ENCODE assay signal across 1 cellular context in genomic region chr1:211382182-211382713, GRCh38.
TF ChIP-seq lines count a peak whose summit lies in the region.

No MANE protein-coding gene starts in this region.

TF ChIP-seq in K562, 482 proteins besides CTCF, POLR2A, EP300 and RAD21 (continued from another document):
- TF ChIP-seq MGA (IDR thresholded peaks at IDR 0.05), result peak; percentile 95
- no peak for TF ChIP-seq SAFB (IDR thresholded peaks at IDR 0.05; ENCODE audit: borderline replicate concordance, low read depth, low read length)
- TF ChIP-seq ZNF668 (CRISPR knock-in tag; IDR thresholded peaks at IDR 0.05), result 0 out of 2 replicates have a peak, but pooled peaks have one; percentile 10
- TF ChIP-seq GABPB2 (CRISPR knock-in tag; conservative IDR thresholded peaks at IDR 0.05), result no peak
- no peak for TF ChIP-seq ZNF740 (CRISPR knock-in tag; IDR thresholded peaks at IDR 0.05)
- no peak; a peak in 1 of 4 replicates for TF ChIP-seq ZNF740 (tag; IDR thresholded peaks at IDR 0.05)
- peak; percentile 69; the same call in 1 of the 2 replicates for TF ChIP-seq ZNF551 (CRISPR knock-in tag; IDR thresholded peaks at IDR 0.05)
- TF ChIP-seq ARID3A (IDR thresholded peaks at IDR 0.05; ENCODE audit: borderline replicate concordance, low read depth, low read length), result no peak
- TF ChIP-seq ILK (tag; IDR thresholded peaks at IDR 0.05; ENCODE audit: borderline replicate concordance, low read depth), result no peak
- no peak for TF ChIP-seq FOXA3 (CRISPR knock-in tag; conservative IDR thresholded peaks at IDR 0.05 in 1 of 2, IDR thresholded peaks at IDR 0.05 in 1 of 2)
- no peak for TF ChIP-seq STAG1 (CRISPR knock-in tag; IDR thresholded peaks at IDR 0.05; ENCODE audit: borderline replicate concordance)
- no peak for TF ChIP-seq CAMTA2 (CRISPR knock-in tag; conservative IDR thresholded peaks at IDR 0.05)
- no peak for TF ChIP-seq CREB3L1 (IDR thresholded peaks at IDR 0.05; ENCODE audit: borderline replicate concordance, low read depth)
